8 cellular contexts compared by ENCODE assay signal in genomic region chr1:45266151-45266801, GRCh38. TPM values are rescaled to one million over a fixed set of nuclear protein-coding genes. Genes with fewer than 3 reads are reported as not detected.
A peak's percentile ranks its signal among the peaks of the same experiment; 100 is the strongest.
DNase-seq lines count a peak whose midpoint lies in the region; ATAC-seq and TF ChIP-seq lines count a peak whose summit lies in the region.

No MANE protein-coding gene starts in this region.

- H3K4me3 Mint-ChIP-seq in endothelial cell (ENCODE audit: unreplicated experiment) (no peak overlapping the region), endodermal cell (no peak overlapping the region)

- no peaks in the 10 kb centered on the region for H3K79me2 ChIP-seq in smooth muscle cell (ENCODE audit: low read depth)

- no peaks in the 10 kb centered on the region for H3K4me1 Mint-ChIP-seq in endothelial cell (ENCODE audit: unreplicated experiment)
- H3K4me1 Mint-ChIP-seq in endodermal cell: no peaks in the 10 kb centered on the region

- H3K27ac ChIP-seq in smooth muscle cell (ENCODE audit: low read depth) (peak overlapping the region; percentile 19), endodermal cell (ENCODE audit: low read depth, low read length) (no peak overlapping the region)

- DNase-seq in HK-2 (ENCODE audit: unreplicated experiment) (peak; percentile 1), astrocyte of the cerebellum (ENCODE audit: low read depth) (peak; percentile 76), kidney epithelial cell (ENCODE audit: low read depth) (peak; percentile 37), smooth muscle cell (lab: John Stamatoyannopoulos, UW; ENCODE audit: unreplicated experiment) (no peak), endothelial cell (ENCODE audit: low spot score) (no peak), endodermal cell (no peak)

- H3K4me3 ChIP-seq in astrocyte of the cerebellum (ENCODE audit: low read depth, low read length): no peak overlapping the region
- H3K4me3 ChIP-seq in kidney epithelial cell (ENCODE audit: low read depth, low read length): no peak overlapping the region
- no peak overlapping the region for H3K4me3 ChIP-seq in smooth muscle cell
- no peak overlapping the region for H3K4me3 ChIP-seq in endodermal cell (ENCODE audit: low read length)

- H3K27ac Mint-ChIP-seq in endothelial cell (ENCODE audit: unreplicated experiment) (no peak overlapping the region), endodermal cell (no peak overlapping the region)

- no peak for ATAC-seq in HG03378 (IDR thresholded peaks at IDR 0.05; ENCODE audit: unreplicated experiment)
- no peak for ATAC-seq in GM21360 (IDR thresholded peaks at IDR 0.05; ENCODE audit: unreplicated experiment)

- H3K9me3 Mint-ChIP-seq in endothelial cell (ENCODE audit: unreplicated experiment): peaks cover 5% of the 10 kb centered on the region
- H3K9me3 Mint-ChIP-seq in endodermal cell: peaks cover 20% of the 10 kb centered on the region

- no peaks in the 10 kb centered on the region for H4K20me1 ChIP-seq in smooth muscle cell (ENCODE audit: low read depth)

- H3K4me2 ChIP-seq in smooth muscle cell: peak overlapping the region; percentile 8

- no peak overlapping the region for H3K9ac ChIP-seq in smooth muscle cell (ENCODE audit: low read depth)
- no peak overlapping the region for H3K9ac ChIP-seq in endodermal cell (ENCODE audit: extremely low read depth, low read length, poor library complexity, severe bottlenecking)

- H3K36me3 Mint-ChIP-seq in endothelial cell (ENCODE audit: low read depth, unreplicated experiment) (peaks cover 5% of the 10 kb centered on the region), endodermal cell (ENCODE audit: low read depth) (no peaks in the 10 kb centered on the region)

- WGBS in smooth muscle cell (ENCODE audit: low lambda C conversion rate): 74% methylated on average over 7 of the region's 7 CpGs
- WGBS in endodermal cell (ENCODE audit: insufficient coverage in 1 of 2, insufficient read length in 1 of 2), 2 experiments: 88 to 91% methylated on average over 7 of the region's 7 CpGs

- peaks cover 4% of the 10 kb centered on the region for H3K9me3 ChIP-seq in smooth muscle cell (replicated peaks; ENCODE audit: low read depth)
- peaks cover 16% of the 10 kb centered on the region for H3K9me3 ChIP-seq in endodermal cell (ENCODE audit: control insufficient read depth, low read length)

- no peak overlapping the region for H2AFZ ChIP-seq in smooth muscle cell (ENCODE audit: low read depth)

- H3K27me3 Mint-ChIP-seq in endothelial cell (ENCODE audit: unreplicated experiment) (no peaks in the 10 kb centered on the region), endodermal cell (ENCODE audit: insufficient read depth) (peaks cover 8% of the 10 kb centered on the region)

- H3F3A ChIP-seq in smooth muscle cell (ENCODE audit: low read depth): no peaks in the 10 kb centered on the region

- TF ChIP-seq CTCF in astrocyte of the cerebellum (IDR thresholded peaks at IDR 0.05; ENCODE audit: low read depth, low read length, missing control alignments): no peak
- no peak for TF ChIP-seq CTCF in kidney epithelial cell (IDR thresholded peaks at IDR 0.05; ENCODE audit: insufficient read depth, low read length, poor library complexity, severe bottlenecking)
- TF ChIP-seq CTCF in smooth muscle cell (IDR thresholded peaks at IDR 0.05; ENCODE audit: borderline replicate concordance, insufficient read depth, poor library complexity, severe bottlenecking): no peak
- TF ChIP-seq CTCF in endothelial cell (IDR thresholded peaks at IDR 0.05; ENCODE audit: unreplicated experiment): no peak
- TF ChIP-seq CTCF in endodermal cell (conservative IDR thresholded peaks at IDR 0.05): no peak

- H3K27me3 ChIP-seq in kidney epithelial cell (ENCODE audit: control insufficient read depth, insufficient read depth, low read length) (no peaks in the 10 kb centered on the region), smooth muscle cell (ENCODE audit: low read depth) (no peaks in the 10 kb centered on the region), endodermal cell (ENCODE audit: control insufficient read depth, insufficient read depth, low read length, poor library complexity, severe bottlenecking) (no peaks in the 10 kb centered on the region)

- H3K36me3 ChIP-seq in kidney epithelial cell (ENCODE audit: control insufficient read depth, insufficient read depth, low read length) (no peaks in the 10 kb centered on the region), smooth muscle cell (ENCODE audit: low read depth) (no peaks in the 10 kb centered on the region), endodermal cell (ENCODE audit: control insufficient read depth, insufficient read depth, low read length) (no peaks in the 10 kb centered on the region)

- in situ Hi-C loops in astrocyte of the cerebellum (cut with HindIII; ENCODE audit: low sequenced_read_pairs): no loop called here

- no peaks in the 10 kb centered on the region for H3K4me1 ChIP-seq in smooth muscle cell (ENCODE audit: low read depth)
- no peaks in the 10 kb centered on the region for H3K4me1 ChIP-seq in endodermal cell (ENCODE audit: control insufficient read depth, insufficient read depth, low read length)

RNA-seq across cellular contexts. Expression of gene ZSWIM5, which starts 59.9 kb away (rescaled TPM):
- total RNA-seq in kidney epithelial cell: 0.62 and 0.84 TPM in 2 replicates
- total RNA-seq in smooth muscle cell: 0.13 and 0.22 TPM in 2 replicates
- 0.26 and 0.58 TPM in 2 replicates for polyA plus RNA-seq in smooth muscle cell
- 6.6 TPM for total RNA-seq in endothelial cell (ENCODE audit: unreplicated experiment)
- 10 to 100 TPM in 1 of 2 donors, 1 to 10 TPM in 1; 8.8 to 12.3 TPM for total RNA-seq in endodermal cell
- 9.0 TPM for polyA plus RNA-seq in endodermal cell (2013, experiment 1 of 2)
- 8.4 TPM for polyA plus RNA-seq in endodermal cell (2013, experiment 2 of 2)

Comparison
In these comparisons a context has a peak if more than half of its experiments do, and no peak if none do; other contexts are left out.
1. DNase-seq: peak in HK-2 (single experiment), astrocyte of the cerebellum (single experiment) and kidney epithelial cell (single experiment); none in smooth muscle cell (single experiment), endothelial cell (single experiment) and endodermal cell (single experiment).